12 cellular contexts compared by ENCODE assay signal in genomic region chr1:67840449-67840848, GRCh38. TPM values are rescaled to one million over a fixed set of nuclear protein-coding genes. Genes with fewer than 3 reads are reported as not detected.
DNase-seq lines count a peak whose midpoint lies in the region; ATAC-seq and TF ChIP-seq lines count a peak whose summit lies in the region.
"Had no signal": no experiment of that assay in that cellular context is flagged by ENCODE, and none has a peak within 500 bp of the region (broad histone marks: within the 10 kb centered on the region; RNA-seq: fewer than 3 reads in every experiment).

No MANE protein-coding gene starts in this region.

- no peak for DNase-seq in Right ventricle myocardium inferior (ENCODE audit: missing footprints)
- DNase-seq in cardiac septum (ENCODE audit: low spot score): no peak
- peak; percentile 94 for DNase-seq in choroid plexus epithelial cell (ENCODE audit: low read depth)
- peak; percentile 89 for DNase-seq in kidney tubule cell (ENCODE audit: low spot score)
- no peak for DNase-seq in aorta
- DNase-seq in SW480 (ENCODE audit: low spot score): no peak
- DNase-seq: 8988T; activated CD8-positive, alpha-beta memory T cell treated with anti-CD3 and anti-CD28 coated beads, Interleukin-2, amount 50 U/mL, for 48 hours; thyroid gland had no signal

- WGBS in aorta, 2 donors: 0 to 9% methylated on average over 2 of the region's 2 CpGs

- peak overlapping the region in 1 of 2 donors; percentile 80 for H3K27ac ChIP-seq in aorta (ENCODE audit: low read depth in 1 of 2, low read length in 2 of 2)
- H3K27ac ChIP-seq: SK-N-MC, thyroid gland had no signal

- peaks cover 4 to 25% of the 10 kb centered on the region in 2 donors for H3K4me1 ChIP-seq in aorta (ENCODE audit: control insufficient read depth in 1 of 2, insufficient read depth in 2 of 2, low read length in 2 of 2)

- intact Hi-C loops in Right ventricle myocardium inferior (cut with DNase I): no loop called here
- intact Hi-C loops in cardiac septum (cut with DNase I): no loop called here
- intact Hi-C loops in aorta (cut with DNase I): loop anchor here in 1 of 2 donors (10.0 kb wide), 1 partner anchor 306 kb away; no protein-coding TSS in a partner anchor

- H3K4me3 ChIP-seq in choroid plexus epithelial cell (ENCODE audit: low read depth, low read length): no peak overlapping the region
- no peak overlapping the region for H3K4me3 ChIP-seq in aorta (ENCODE audit: low read length in 2 of 2)
- H3K4me3 ChIP-seq: SK-N-MC, thyroid gland had no signal

- H3K27me3 ChIP-seq in aorta (ENCODE audit: control insufficient read depth in 1 of 2, insufficient read depth in 2 of 2, low read length in 1 of 2): no peaks in the 10 kb centered on the region
- H3K27me3 ChIP-seq: thyroid gland had no signal

- no peak for TF ChIP-seq CTCF in choroid plexus epithelial cell (conservative IDR thresholded peaks at IDR 0.05; ENCODE audit: low read depth, low read length)

- peak; percentile 43 for ATAC-seq in Right ventricle myocardium inferior
- ATAC-seq in aorta (ENCODE audit: low FRiP score): peak; percentile 84
- no peak for ATAC-seq in HG02759 (IDR thresholded peaks at IDR 0.05; ENCODE audit: unreplicated experiment)
- ATAC-seq in HG03442 (IDR thresholded peaks at IDR 0.05; ENCODE audit: unreplicated experiment): no peak

- no peaks in the 10 kb centered on the region for H3K9me3 ChIP-seq in aorta (ENCODE audit: control insufficient read depth, low read length)
- H3K9me3 ChIP-seq: thyroid gland had no signal

- no peaks in the 10 kb centered on the region for H3K36me3 ChIP-seq in aorta (ENCODE audit: control insufficient read depth in 1 of 2, insufficient read depth in 2 of 2, low read length in 1 of 2)
- H3K36me3 ChIP-seq: thyroid gland had no signal

RNA-seq across cellular contexts. Expression of gene GNG12, which starts 7.2 kb away (rescaled TPM):
- total RNA-seq in Right ventricle myocardium inferior (37.2 TPM), cardiac septum (38.8 TPM), aorta (100 to 1,000 TPM; 123 to 175 TPM)
- polyA plus RNA-seq in aorta: 10 to 100 TPM; 84.9 to 96.8 TPM

Comparison
In these comparisons a context has a peak if more than half of its experiments do, and no peak if none do; other contexts are left out.
1. ATAC-seq: peak in Right ventricle myocardium inferior (single experiment) and aorta (single experiment); none in HG02759 (single experiment) and HG03442 (single experiment).
2. DNase-seq: peak in choroid plexus epithelial cell (single experiment) and kidney tubule cell (single experiment); none in Right ventricle myocardium inferior (single experiment), cardiac septum (single experiment), aorta (0 of 2) and SW480 (single experiment).